8 cellular contexts compared by ENCODE assay signal in genomic region chr7:138170959-138171703, GRCh38.
DNase-seq lines count a peak whose midpoint lies in the region; ATAC-seq, FAIRE-seq and TF ChIP-seq lines count a peak whose summit lies in the region.

No MANE protein-coding gene starts in this region.

- no peaks in the 10 kb centered on the region for H3K27me3 ChIP-seq in neural cell (ENCODE audit: insufficient read depth, low read depth, low read length)

- TF ChIP-seq EP300 in neural cell (conservative IDR thresholded peaks at IDR 0.05; ENCODE audit: poor library complexity, severe bottlenecking): no peak

- H3K27me3 Mint-ChIP-seq in HFFc6 (ENCODE audit: insufficient read depth): peaks cover 6% of the 10 kb centered on the region
- H3K27me3 Mint-ChIP-seq in T-cell: peaks cover 31 to 40% of the 10 kb centered on the region in 2 donors

- ATAC-seq in HG03571 (IDR thresholded peaks at IDR 0.05; ENCODE audit: unreplicated experiment) (peak; percentile 96), T-cell (replicated peaks in 1 of 4) (no peak)

- H3K9ac ChIP-seq in neural cell (ENCODE audit: low read length): peak overlapping the region; percentile 65

- H3K36me3 ChIP-seq in neural cell (ENCODE audit: insufficient read depth, low read length): no peaks in the 10 kb centered on the region

- peak overlapping the region; percentile 58 for H3K4me2 ChIP-seq in neural cell (ENCODE audit: low read length)

- peak overlapping the region; percentile 11; the same call in 1 of the 2 replicates for H3K4me3 Mint-ChIP-seq in HFFc6
- no peak overlapping the region for H3K4me3 Mint-ChIP-seq in T-cell

- DNase-seq in GM19239 (ENCODE audit: insufficient read length, low spot score): peak; percentile 23
- DNase-seq in HFFc6: no peak
- no peak for DNase-seq in medulla oblongata (ENCODE audit: extremely low spot score)
- no peak for DNase-seq in Ammon's horn (ENCODE audit: low spot score)
- DNase-seq in OCI-M2 (lab: John Stamatoyannopoulos, UW; ENCODE audit: unreplicated experiment): no peak
- no peak for DNase-seq in T-cell

- H3K9me3 ChIP-seq in neural cell (ENCODE audit: low read length): no peaks in the 10 kb centered on the region

- peak overlapping the region; percentile 87 for H3K27ac ChIP-seq in neural cell (ENCODE audit: low read length)

- no peak for TF ChIP-seq RAD21 in neural cell (conservative IDR thresholded peaks at IDR 0.05)

- POLR2A ChIA-PET in T-cell (lab: Charles Lee): no interaction called here

- H4K20me1 ChIP-seq in neural cell (ENCODE audit: insufficient read depth): no peaks in the 10 kb centered on the region

- no peak overlapping the region for H3K27ac Mint-ChIP-seq in HFFc6
- H3K27ac Mint-ChIP-seq in T-cell: peak overlapping the region in 1 of 2 donors; percentile 29

- H3K4me1 Mint-ChIP-seq in HFFc6 (ENCODE audit: low read depth): no peaks in the 10 kb centered on the region
- H3K4me1 Mint-ChIP-seq in T-cell: peaks cover 0 to 2% (median 0%) of the 10 kb centered on the region in 3 donors

- H3K4me3 ChIP-seq in neural cell (ENCODE audit: low read length): peak overlapping the region; percentile 57

- peaks cover 7% of the 10 kb centered on the region; the same call in 1 of the 2 replicates for H3K36me3 Mint-ChIP-seq in HFFc6 (ENCODE audit: low read depth)
- no peaks in the 10 kb centered on the region for H3K36me3 Mint-ChIP-seq in T-cell

- H3K79me2 ChIP-seq in neural cell (replicated peaks; ENCODE audit: insufficient read depth, low read length): no peaks in the 10 kb centered on the region

- peak; percentile 93 for FAIRE-seq in GM19239 (lab: Jason Lieb, UNC)

- H2AFZ ChIP-seq in neural cell (ENCODE audit: low read depth, low read length): peak overlapping the region; percentile 63

- TF ChIP-seq CTCF in HFFc6 (IDR thresholded peaks at IDR 0.05) (no peak), neural cell (IDR thresholded peaks at IDR 0.05; ENCODE audit: poor library complexity, severe bottlenecking) (no peak)

- H3K9me3 Mint-ChIP-seq in HFFc6 (peaks cover 10% of the 10 kb centered on the region), T-cell (peaks cover 2 to 9% (median 9%) of the 10 kb centered on the region in 3 donors)

- no peaks in the 10 kb centered on the region for H3K9me2 ChIP-seq in neural cell (ENCODE audit: insufficient read depth, low read length)

- CTCF ChIA-PET in T-cell (lab: Charles Lee): interaction anchor here in 1 of 2 donors (1.6 kb wide), 1 partner anchor 568 kb away, joined by 5 read pairs; no protein-coding TSS in a partner anchor

- peaks cover 4% of the 10 kb centered on the region for H3F3A ChIP-seq in neural cell (ENCODE audit: insufficient read depth, low read length, poor library complexity, severe bottlenecking)

TF ChIP-seq in neural cell, 6 proteins besides CTCF, POLR2A, EP300 and RAD21:
- TF ChIP-seq POLR2AphosphoS5 (IDR thresholded peaks at IDR 0.05): no peak
- TF ChIP-seq REST (IDR thresholded peaks at IDR 0.05; ENCODE audit: borderline replicate concordance): no peak
- no peak for TF ChIP-seq SMC3 (conservative IDR thresholded peaks at IDR 0.05; ENCODE audit: poor library complexity)
- TF ChIP-seq TAF1 (IDR thresholded peaks at IDR 0.05; ENCODE audit: low read depth): no peak
- no peak for TF ChIP-seq EZH2 (IDR thresholded peaks at IDR 0.05; ENCODE audit: borderline replicate concordance, insufficient read depth, low read length, poor library complexity, severe bottlenecking)
- no peak for TF ChIP-seq MXI1 (conservative IDR thresholded peaks at IDR 0.05; ENCODE audit: poor library complexity, severe bottlenecking)
